11 cellular contexts compared by ENCODE assay signal in the genomic region with DNA sequence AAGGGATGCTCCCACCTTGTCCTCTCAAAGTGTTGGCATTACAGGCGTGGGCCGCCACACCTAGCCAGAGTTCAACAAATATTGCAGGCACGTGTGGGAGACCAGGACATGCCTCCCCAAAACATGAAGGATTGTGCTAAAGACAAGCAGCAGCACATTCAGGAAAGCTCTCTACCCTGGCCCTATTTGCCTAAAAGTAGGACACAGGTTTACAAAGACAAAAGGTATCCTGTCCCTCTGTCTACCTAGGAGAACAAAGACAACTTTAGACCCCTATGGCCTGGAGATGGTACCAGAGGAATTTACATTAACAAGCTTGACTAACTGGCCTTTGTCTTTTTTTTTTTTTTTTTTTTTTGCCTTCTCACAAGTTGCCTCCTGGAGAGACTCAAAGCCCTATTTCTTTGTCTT. TPM values are rescaled to one million over a fixed set of nuclear protein-coding genes. Genes with fewer than 3 reads are reported as not detected.
DNase-seq lines count a peak whose midpoint lies in the region; ATAC-seq and TF ChIP-seq lines count a peak whose summit lies in the region.
"Had no signal": no experiment of that assay in that cellular context is flagged by ENCODE, and none has a peak within 500 bp of the region (broad histone marks: within the 10 kb centered on the region; RNA-seq: fewer than 3 reads in every experiment).

No MANE protein-coding gene starts in this region.

- H4K8ac ChIP-seq in mesenchymal stem cell (ENCODE audit: low read length): no peak overlapping the region

- ATAC-seq in heart left ventricle: no peak
- no peak for ATAC-seq in right cardiac atrium
- ATAC-seq in GM18511 (IDR thresholded peaks at IDR 0.05; ENCODE audit: unreplicated experiment): no peak

- no peak overlapping the region for H2AK5ac ChIP-seq in mesenchymal stem cell (ENCODE audit: low read length, severe bottlenecking)

- TF ChIP-seq CTCF in heart left ventricle (IDR thresholded peaks at IDR 0.05): no peak
- no peak for TF ChIP-seq CTCF in transverse colon (IDR thresholded peaks at IDR 0.05)

- H3K4me3 ChIP-seq in heart left ventricle: no peak overlapping the region
- no peak overlapping the region for H3K4me3 ChIP-seq in right cardiac atrium (ENCODE audit: low read length)
- H3K4me3 ChIP-seq in mesenchymal stem cell (ENCODE audit: insufficient read depth in 1 of 2, low read depth in 1 of 2, low read length in 2 of 2): peak overlapping the region in 1 of 2 experiments; percentile 81
- no peak overlapping the region for H3K4me3 ChIP-seq in transverse colon

- peaks cover 15% of the 10 kb centered on the region for H3K4me1 Mint-ChIP-seq in activated naive CD8-positive, alpha-beta T cell treated with anti-CD3 and anti-CD28 coated beads for 36 hours

- TF ChIP-seq EP300 in transverse colon (IDR thresholded peaks at IDR 0.05; ENCODE audit: low read depth): no peak

- intact Hi-C loops in heart left ventricle (cut with DNase I) (no loop called here), right cardiac atrium (cut with DNase I) (no loop called here), transverse colon (cut with DNase I; ENCODE audit: low total_unique reads) (no loop called here)

- in situ Hi-C loops in transverse colon (cut with MboI; ENCODE audit: low pct_ligation_motif_present in 1 of 4, low pct_unique_long_range_greater_than_20kb in 1 of 4, low sequenced_read_pairs in 3 of 4): no loop called here

- no peak overlapping the region for H3K23ac ChIP-seq in mesenchymal stem cell (ENCODE audit: low read length in 2 of 2)

- H3K4me1 ChIP-seq in heart left ventricle (peaks cover 0 to 18% (median 10%) of the 10 kb centered on the region in 12 donors), right cardiac atrium (ENCODE audit: control insufficient read depth, insufficient read depth, low read length) (peaks cover 7% of the 10 kb centered on the region), mesenchymal stem cell (ENCODE audit: control insufficient read depth, insufficient read depth, low read depth, low read length) (peaks cover 5% of the 10 kb centered on the region), transverse colon (peaks cover 0 to 18% (median 14%) of the 10 kb centered on the region in 4 donors)

- H2BK5ac ChIP-seq in mesenchymal stem cell (ENCODE audit: low read depth, low read length, poor library complexity, severe bottlenecking): no peak overlapping the region

- no peaks in the 10 kb centered on the region for H3K9me3 Mint-ChIP-seq in activated naive CD8-positive, alpha-beta T cell treated with anti-CD3 and anti-CD28 coated beads for 36 hours

- WGBS in heart left ventricle, 4 donors: 56 to 79% (median 70%) methylated on average over 3 of the region's 3 CpGs
- 62% methylated on average over 3 of the region's 3 CpGs for WGBS in right cardiac atrium
- WGBS in mesenchymal stem cell: 61% methylated on average over 3 of the region's 3 CpGs
- WGBS in transverse colon (ENCODE audit: low coverage in 1 of 2), 2 donors: 20 to 64% methylated on average over 1 to 3 of the region's 3 CpGs

- no peak overlapping the region for H4K91ac ChIP-seq in mesenchymal stem cell (ENCODE audit: low read length)

- H3K9ac ChIP-seq in mesenchymal stem cell (ENCODE audit: low read length): peak overlapping the region; percentile 95

- peak overlapping the region; percentile 89 for H3K27ac Mint-ChIP-seq in activated naive CD8-positive, alpha-beta T cell treated with anti-CD3 and anti-CD28 coated beads for 36 hours

- no peaks in the 10 kb centered on the region for H3K36me3 Mint-ChIP-seq in activated naive CD8-positive, alpha-beta T cell treated with anti-CD3 and anti-CD28 coated beads for 36 hours

- H3K27me3 Mint-ChIP-seq in activated naive CD8-positive, alpha-beta T cell treated with anti-CD3 and anti-CD28 coated beads for 36 hours: no peaks in the 10 kb centered on the region

- H3K27ac ChIP-seq in heart left ventricle (peak overlapping the region in 9 of 12 donors; percentile 52 to 94 (median 88)), right cardiac atrium (ENCODE audit: low read length) (no peak overlapping the region), mesenchymal stem cell (ENCODE audit: low read length, poor library complexity, severe bottlenecking) (no peak overlapping the region), transverse colon (peak overlapping the region in 3 of 4 donors; percentile 90 to 97 (median 91))

- H3K4ac ChIP-seq in mesenchymal stem cell (ENCODE audit: low read depth in 1 of 2, low read length in 2 of 2): no peak overlapping the region

- DNase-seq in heart left ventricle (no peak), right cardiac atrium (no peak), mesenchymal stem cell (peak; percentile 2), transverse colon (no peak), NCI-H1092 (lab: John Stamatoyannopoulos, UW) (no peak), activated gamma-delta T cell treated with Interleukin-2 at 50 U/mL for 16 hours (no peak)
- DNase-seq in activated naive CD8-positive, alpha-beta T cell treated with anti-CD3 and anti-CD28 coated beads for 36 hours: no peak
- DNase-seq: HCEC 1CT, NCI-H748 treated with DMSO at 0.1 percent for 48 hours had no signal

- no peak overlapping the region for H2AFZ ChIP-seq in mesenchymal stem cell (ENCODE audit: low read depth, low read length)

- H3K18ac ChIP-seq in mesenchymal stem cell (ENCODE audit: low read depth in 1 of 2, low read length in 2 of 2): no peak overlapping the region

- no peak overlapping the region for H2BK12ac ChIP-seq in mesenchymal stem cell (ENCODE audit: low read length in 2 of 2)

- no peak overlapping the region for H2BK120ac ChIP-seq in mesenchymal stem cell (ENCODE audit: low read depth, low read length)

- H3K14ac ChIP-seq in mesenchymal stem cell (ENCODE audit: low read length in 2 of 2): no peak overlapping the region

- TF ChIP-seq POLR2A in heart left ventricle (IDR thresholded peaks at IDR 0.05) (no peak), transverse colon (IDR thresholded peaks at IDR 0.05) (no peak)

- H2BK15ac ChIP-seq in mesenchymal stem cell (ENCODE audit: low read depth, poor library complexity, severe bottlenecking): no peak overlapping the region

- H3K79me1 ChIP-seq in mesenchymal stem cell (replicated peaks; ENCODE audit: low read length, poor library complexity, severe bottlenecking): peaks cover 2% of the 10 kb centered on the region

- H3K4me2 ChIP-seq in mesenchymal stem cell (ENCODE audit: low read length, poor library complexity, severe bottlenecking): no peak overlapping the region

- H3K36me3 ChIP-seq in heart left ventricle: peaks cover 0 to 10% (median 0%) of the 10 kb centered on the region in 9 donors
- H3K36me3 ChIP-seq in mesenchymal stem cell (ENCODE audit: control insufficient read depth in 1 of 2, insufficient read depth in 2 of 2, low read depth in 1 of 2, low read length in 2 of 2): peaks cover 0 to 21% of the 10 kb centered on the region in 2 experiments
- no peaks in the 10 kb centered on the region for H3K36me3 ChIP-seq in transverse colon

- H3K9me3 ChIP-seq in heart left ventricle (no peaks in the 10 kb centered on the region), right cardiac atrium (ENCODE audit: control insufficient read depth, low read length) (no peaks in the 10 kb centered on the region), mesenchymal stem cell (ENCODE audit: control insufficient read depth, low read length) (no peaks in the 10 kb centered on the region), transverse colon (no peaks in the 10 kb centered on the region)

- H3K27me3 ChIP-seq in heart left ventricle: no peaks in the 10 kb centered on the region
- H3K27me3 ChIP-seq in right cardiac atrium (ENCODE audit: control insufficient read depth, insufficient read depth): no peaks in the 10 kb centered on the region
- H3K27me3 ChIP-seq in mesenchymal stem cell (ENCODE audit: control insufficient read depth in 1 of 2, insufficient read depth in 1 of 2, low read length in 2 of 2): no peaks in the 10 kb centered on the region
- no peaks in the 10 kb centered on the region for H3K27me3 ChIP-seq in transverse colon

- peak overlapping the region; percentile 84 for H3K4me3 Mint-ChIP-seq in activated naive CD8-positive, alpha-beta T cell treated with anti-CD3 and anti-CD28 coated beads for 36 hours

RNA-seq across cellular contexts. Expression of gene ACCS, which starts 0.9 kb away (rescaled TPM):
- total RNA-seq in heart left ventricle: 10 to 100 TPM in 3 of 9 donors, 1 to 10 TPM in 6; 1.6 to 13.5 (median 8.3) TPM
- 10 to 100 TPM in 1 of 2 donors, 1 to 10 TPM in 1; 1.7 to 16.7 TPM for polyA plus RNA-seq in heart left ventricle
- 10 to 100 TPM; 11.4 to 18.8 (median 14.2) TPM for total RNA-seq in right cardiac atrium
- 19.3 TPM for polyA plus RNA-seq in right cardiac atrium
- 1 to 10 TPM; 4.9 to 5.2 TPM for total RNA-seq in activated naive CD8-positive, alpha-beta T cell treated with anti-CD3 and anti-CD28 coated beads for 36 hours
- 7.4 TPM for polyA plus RNA-seq in mesenchymal stem cell (2013, experiment 1 of 2)
- 7.0 TPM for polyA plus RNA-seq in mesenchymal stem cell (2013, experiment 2 of 2)
- 10 to 100 TPM; 17.6 to 88.3 (median 29.5) TPM for total RNA-seq in transverse colon

RNA-seq across cellular contexts. Expression of gene ACCSL, which starts 17.4 kb away (rescaled TPM):
- total RNA-seq in heart left ventricle: not detected
- polyA plus RNA-seq in heart left ventricle: not detected
- total RNA-seq in right cardiac atrium: not detected
- polyA plus RNA-seq in right cardiac atrium: not detected
- not detected for total RNA-seq in activated naive CD8-positive, alpha-beta T cell treated with anti-CD3 and anti-CD28 coated beads for 36 hours
- not detected for polyA plus RNA-seq in mesenchymal stem cell (2013, experiment 1 of 2)
- polyA plus RNA-seq in mesenchymal stem cell (2013, experiment 2 of 2): not detected
- not detected for total RNA-seq in transverse colon
- total RNA-seq: HT-29 had no signal

RNA-seq across cellular contexts. Expression of gene EXT2, which starts 30.3 kb away (rescaled TPM):
- 10 to 100 TPM; 24.3 to 41.9 (median 31.9) TPM for total RNA-seq in heart left ventricle
- polyA plus RNA-seq in heart left ventricle: 10 to 100 TPM; 12.6 to 37.8 TPM
- 10 to 100 TPM; 32.5 to 41.5 (median 35.3) TPM for total RNA-seq in right cardiac atrium
- 21.1 TPM for polyA plus RNA-seq in right cardiac atrium
- 10 to 100 TPM; 22.4 to 24.0 TPM for total RNA-seq in activated naive CD8-positive, alpha-beta T cell treated with anti-CD3 and anti-CD28 coated beads for 36 hours
- 62.4 TPM for polyA plus RNA-seq in mesenchymal stem cell (2013, experiment 1 of 2)
- 60.7 TPM for polyA plus RNA-seq in mesenchymal stem cell (2013, experiment 2 of 2)
- total RNA-seq in transverse colon: 10 to 100 TPM; 32.2 to 82.9 (median 59.6) TPM

Comparison
In these comparisons a context has a peak if more than half of its experiments do, and no peak if none do; other contexts are left out.
1. H3K27ac ChIP-seq: peak in heart left ventricle (9 of 12) and transverse colon (3 of 4); none in right cardiac atrium (single experiment) and mesenchymal stem cell (single experiment).